ENCODE assay signal across 8 cellular contexts in the genomic region with DNA sequence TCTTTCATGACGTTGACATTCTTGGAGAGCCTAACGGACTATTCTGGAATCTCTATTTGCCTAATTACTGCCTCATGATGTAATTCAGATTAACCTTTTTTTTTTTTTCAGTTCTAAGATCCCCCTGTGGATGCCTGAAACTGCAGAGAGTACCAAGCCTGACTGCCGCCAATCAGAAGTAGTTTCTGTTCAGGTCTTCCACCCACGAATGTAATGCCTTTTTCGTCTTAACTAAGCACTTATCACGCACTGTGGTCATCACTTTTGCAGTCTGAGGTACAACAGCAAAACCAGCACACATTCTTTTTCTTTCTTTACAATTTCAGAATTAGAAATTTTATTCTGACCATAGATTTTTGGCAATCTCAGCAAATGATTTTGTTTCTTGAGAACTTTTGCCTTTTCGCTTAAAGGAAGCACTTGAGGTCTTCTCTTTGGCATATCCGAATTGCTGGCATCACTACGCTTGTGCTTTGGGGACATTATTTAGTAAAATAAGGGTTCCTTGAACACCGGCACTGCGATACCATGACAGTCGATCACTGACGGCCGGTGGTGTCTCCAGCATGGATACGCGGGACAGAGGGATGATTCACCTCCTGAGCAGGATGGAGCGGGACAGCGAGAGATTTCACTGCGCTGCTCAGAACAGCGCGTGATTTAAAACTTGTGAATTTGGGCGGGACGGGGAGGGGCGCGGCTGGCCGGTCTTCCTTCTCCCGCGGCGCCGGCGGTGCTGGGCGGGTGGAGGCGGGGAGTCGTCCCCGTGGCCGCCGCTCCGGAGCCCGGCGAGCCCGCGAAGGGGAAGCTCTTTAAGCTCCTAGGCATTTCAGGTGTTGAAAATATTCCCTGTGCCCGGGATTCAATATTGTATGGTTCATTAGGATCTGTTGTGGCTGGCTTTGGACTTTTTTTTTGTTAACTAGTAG. TPM values are rescaled to one million over a fixed set of nuclear protein-coding genes. Genes with fewer than 3 reads are reported as not detected.
A peak's percentile ranks its signal among the peaks of the same experiment; 100 is the strongest.
DNase-seq lines count a peak whose midpoint lies in the region; ATAC-seq and TF ChIP-seq lines count a peak whose summit lies in the region.

No MANE protein-coding gene starts in this region.

- no peaks in the 10 kb centered on the region for H3K79me2 ChIP-seq in SU-DHL-6 (ENCODE audit: insufficient read depth, low read length)

- H2AK5ac ChIP-seq in mesenchymal stem cell (ENCODE audit: low read length, severe bottlenecking) = no peak overlapping the region

- no peaks in the 10 kb centered on the region for H3F3A ChIP-seq in SU-DHL-6 (ENCODE audit: insufficient read depth)

- no peak overlapping the region for H3K23ac ChIP-seq in mesenchymal stem cell (ENCODE audit: low read length in 2 of 2)

- H3K4me1 ChIP-seq in mesenchymal stem cell (ENCODE audit: control insufficient read depth, insufficient read depth, low read depth, low read length) (peaks cover 10% of the 10 kb centered on the region), thyroid gland (peaks cover 0 to 11% of the 10 kb centered on the region in 2 donors)

- H3K27ac ChIP-seq in SU-DHL-6 (ENCODE audit: low read depth, low read length) = no peak overlapping the region
- H3K27ac ChIP-seq in mesenchymal stem cell (ENCODE audit: low read length, poor library complexity, severe bottlenecking) = no peak overlapping the region
- H3K27ac ChIP-seq in thyroid gland = no peak overlapping the region

- no peaks in the 10 kb centered on the region for H3K9me2 ChIP-seq in SU-DHL-6 (replicated peaks; ENCODE audit: insufficient read depth, low read length)

- H3K27me3 ChIP-seq in SU-DHL-6 (ENCODE audit: low read length) (no peaks in the 10 kb centered on the region), mesenchymal stem cell (ENCODE audit: control insufficient read depth in 1 of 2, insufficient read depth in 1 of 2, low read length in 2 of 2) (peaks cover 3 to 35% of the 10 kb centered on the region in 2 experiments), thyroid gland (peaks cover 8% of the 10 kb centered on the region)

- H3K36me3 ChIP-seq in SU-DHL-6 (ENCODE audit: low read length) (no peaks in the 10 kb centered on the region), mesenchymal stem cell (ENCODE audit: control insufficient read depth in 1 of 2, insufficient read depth in 2 of 2, low read depth in 1 of 2, low read length in 2 of 2) (no peaks in the 10 kb centered on the region), thyroid gland (no peaks in the 10 kb centered on the region)

- TF ChIP-seq POLR2A in thyroid gland (IDR thresholded peaks at IDR 0.05) = no peak

- H3K9ac ChIP-seq in SU-DHL-6 (ENCODE audit: low read length) (no peak overlapping the region), mesenchymal stem cell (ENCODE audit: low read length) (peak overlapping the region; percentile 78)

- no peak overlapping the region for H2BK120ac ChIP-seq in mesenchymal stem cell (ENCODE audit: low read depth, low read length)

- H3K14ac ChIP-seq in mesenchymal stem cell (ENCODE audit: low read length in 2 of 2) = no peak overlapping the region

- H4K91ac ChIP-seq in mesenchymal stem cell (ENCODE audit: low read length) = no peak overlapping the region

- H2AFZ ChIP-seq in SU-DHL-6 (ENCODE audit: low read depth, low read length, severe bottlenecking) (peak overlapping the region; percentile 37), mesenchymal stem cell (ENCODE audit: low read depth, low read length) (no peak overlapping the region)

- H3K9me3 ChIP-seq in SU-DHL-6 (ENCODE audit: insufficient read depth, low read length) = no peaks in the 10 kb centered on the region
- H3K9me3 ChIP-seq in mesenchymal stem cell (ENCODE audit: control insufficient read depth, low read length) = no peaks in the 10 kb centered on the region
- H3K9me3 ChIP-seq in thyroid gland = no peaks in the 10 kb centered on the region

- 8% methylated on average over 38 of the region's 43 CpGs for WGBS in mesenchymal stem cell
- 17 to 19% methylated on average over 31 to 35 of the region's 43 CpGs for WGBS in thyroid gland, 2 donors

- H2BK15ac ChIP-seq in mesenchymal stem cell (ENCODE audit: low read depth, poor library complexity, severe bottlenecking) = no peak overlapping the region

- H3K4me2 ChIP-seq in SU-DHL-6 (ENCODE audit: low read depth, low read length, poor library complexity, severe bottlenecking) (peak overlapping the region; percentile 33), mesenchymal stem cell (ENCODE audit: low read length, poor library complexity, severe bottlenecking) (peak overlapping the region; percentile 89)

- H3K4me3 ChIP-seq in SU-DHL-6 (ENCODE audit: insufficient read depth, low read length, poor library complexity, severe bottlenecking) (no peak overlapping the region), mesenchymal stem cell (ENCODE audit: insufficient read depth in 1 of 2, low read depth in 1 of 2, low read length in 2 of 2) (peak overlapping the region; percentile 26 to 75), thyroid gland (replicated peaks in 1 of 3) (peak overlapping the region in 1 of 3 donors; percentile 12)

- TF ChIP-seq CTCF in SU-DHL-6 (IDR thresholded peaks at IDR 0.05; ENCODE audit: insufficient read depth, low read length, poor library complexity, severe bottlenecking) = no peak
- no peak for TF ChIP-seq CTCF in thyroid gland (IDR thresholded peaks at IDR 0.05)

- ATAC-seq in GM19328 (IDR thresholded peaks at IDR 0.05; ENCODE audit: unreplicated experiment) (peak; percentile 59), HG03280 (IDR thresholded peaks at IDR 0.05; ENCODE audit: unreplicated experiment) (peak; percentile 76)

- no peaks in the 10 kb centered on the region for H4K20me1 ChIP-seq in SU-DHL-6 (ENCODE audit: low read depth, low read length)

- no peak overlapping the region for H2BK12ac ChIP-seq in mesenchymal stem cell (ENCODE audit: low read length in 2 of 2)

- no peak overlapping the region for H3K4ac ChIP-seq in mesenchymal stem cell (ENCODE audit: low read depth in 1 of 2, low read length in 2 of 2)

- no peaks in the 10 kb centered on the region for H3K79me1 ChIP-seq in mesenchymal stem cell (replicated peaks; ENCODE audit: low read length, poor library complexity, severe bottlenecking)

- H4K8ac ChIP-seq in mesenchymal stem cell (ENCODE audit: low read length) = peak overlapping the region; percentile 69

- intact Hi-C loops in thyroid gland (cut with DNase I) = no loop called here

- DNase-seq in COR-L47 (lab: John Stamatoyannopoulos, UW) (peak; percentile 8), dermis blood vessel endothelial cell (peak; percentile 14), mesenchymal stem cell (peak; percentile 74), thyroid gland (peak; percentile 35 to 43), NCI-H1092 treated with DMSO at 0.1 percent for 48 hours (lab: John Stamatoyannopoulos, UW) (no peak)

- H3K18ac ChIP-seq in mesenchymal stem cell (ENCODE audit: low read depth in 1 of 2, low read length in 2 of 2) = peak overlapping the region in 1 of 2 experiments; percentile 39

- no peak overlapping the region for H2BK5ac ChIP-seq in mesenchymal stem cell (ENCODE audit: low read depth, low read length, poor library complexity, severe bottlenecking)

RNA-seq across cellular contexts. Expression of a gene that starts 32.0 kb away (rescaled TPM):
- total RNA-seq in dermis blood vessel endothelial cell = not detected in 2 replicates
- polyA plus RNA-seq in mesenchymal stem cell (2013, experiment 1 of 2) = not detected
- 0.01 TPM for polyA plus RNA-seq in mesenchymal stem cell (2013, experiment 2 of 2)
- total RNA-seq in thyroid gland = under 1 TPM in 1 of 4 donors, not detected in 3; 0.11 TPM

RNA-seq across cellular contexts. Expression of a gene that starts 38.8 kb away (rescaled TPM):
- total RNA-seq in dermis blood vessel endothelial cell (not detected in 2 replicates), thyroid gland (under 1 TPM in 1 of 4 donors, not detected in 3; 0.54 TPM)
- polyA plus RNA-seq in mesenchymal stem cell (2013, experiment 1 of 2) = not detected
- polyA plus RNA-seq in mesenchymal stem cell (2013, experiment 2 of 2) = not detected
